8 cellular contexts compared by ENCODE assay signal in the genomic region with DNA sequence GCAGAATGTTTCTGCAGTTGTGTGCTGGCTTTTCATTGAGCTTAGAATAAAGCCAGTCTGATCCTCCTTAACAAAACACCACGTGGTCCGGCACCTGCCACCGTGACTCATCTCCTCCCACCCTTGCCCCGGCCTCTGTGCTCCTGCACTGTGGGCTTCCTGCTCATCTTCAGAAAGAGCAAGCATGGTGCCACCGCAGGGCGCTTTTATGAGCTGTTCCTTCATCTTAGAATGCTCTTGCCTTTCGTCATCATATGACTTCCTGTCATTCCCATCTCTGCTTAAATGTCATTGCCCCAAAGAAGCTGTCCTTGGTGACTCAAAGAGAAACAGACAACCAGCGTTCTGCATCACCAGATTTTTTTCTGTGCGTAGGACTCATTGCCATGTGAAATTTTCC.
A peak's percentile ranks its signal among the peaks of the same experiment; 100 is the strongest.
DNase-seq lines count a peak whose midpoint lies in the region; ATAC-seq and TF ChIP-seq lines count a peak whose summit lies in the region.
"Had no signal": no experiment of that assay in that cellular context is flagged by ENCODE, and none has a peak within 500 bp of the region (broad histone marks: within the 10 kb centered on the region; RNA-seq: fewer than 3 reads in every experiment).

No MANE protein-coding gene starts in this region.

- H3K4me3 ChIP-seq in trophoblast cell (ENCODE audit: low read depth, low read length) (no peak overlapping the region), OCI-LY7 (ENCODE audit: low read depth, low read length, poor library complexity, severe bottlenecking) (no peak overlapping the region), tibial artery (no peak overlapping the region)

- H3K36me3 ChIP-seq in trophoblast cell (ENCODE audit: control insufficient read depth in 1 of 2, insufficient read depth in 2 of 2, low read length in 2 of 2) (no peaks in the 10 kb centered on the region), OCI-LY7 (ENCODE audit: insufficient read depth, low read length) (no peaks in the 10 kb centered on the region), tibial artery (no peaks in the 10 kb centered on the region)

- no peak overlapping the region for H2BK12ac ChIP-seq in trophoblast cell (ENCODE audit: low read length)

- intact Hi-C loops in OCI-LY7 (cut with micrococcal nuclease; ENCODE audit: unreplicated experiment) (loop anchor here (5.0 kb wide), 1 partner anchor 686 kb away; the partner anchor contains the start of gene KCNH1), tibial artery (cut with DNase I; ENCODE audit: low total_unique reads) (no loop called here)

- H3K18ac ChIP-seq in trophoblast cell (ENCODE audit: low read length) = no peak overlapping the region

- H3K27me3 ChIP-seq in trophoblast cell (ENCODE audit: insufficient read depth, low read length) (no peaks in the 10 kb centered on the region), tibial artery (no peaks in the 10 kb centered on the region)

- no peaks in the 10 kb centered on the region for H4K20me1 ChIP-seq in OCI-LY7 (ENCODE audit: insufficient read depth, low read length)

- DNase-seq in NCI-H82 treated with DMSO at 0.1 percent for 48 hours (lab: John Stamatoyannopoulos, UW; ENCODE audit: unreplicated experiment) (peak; percentile 76), activated T-helper 1 cell treated with Interleukin-2 at 50 U/mL for 16 hours (ENCODE audit: low read depth) (peak; percentile 58), trophoblast cell (peak; percentile 23 to 63), OCI-LY7 (ENCODE audit: low spot score) (no peak), retina (no peak), tibial artery (no peak)

- H3K9ac ChIP-seq in trophoblast cell (ENCODE audit: low read length) = no peak overlapping the region

- H3K79me2 ChIP-seq in trophoblast cell (ENCODE audit: control insufficient read depth, insufficient read depth, low read length, poor library complexity) = no peaks in the 10 kb centered on the region
- H3K79me2 ChIP-seq in OCI-LY7 (ENCODE audit: insufficient read depth, low read depth, low read length) = no peaks in the 10 kb centered on the region

- H2BK120ac ChIP-seq in trophoblast cell (ENCODE audit: insufficient read depth, low read length, poor library complexity) = no peak overlapping the region

- no peak for TF ChIP-seq CTCF in OCI-LY7 (conservative IDR thresholded peaks at IDR 0.05; ENCODE audit: low read length)
- TF ChIP-seq CTCF in tibial artery (IDR thresholded peaks at IDR 0.05) = no peak

- no peak overlapping the region for H3K4ac ChIP-seq in trophoblast cell (ENCODE audit: low read depth, low read length)

- H4K91ac ChIP-seq in trophoblast cell (ENCODE audit: low read depth, low read length) = no peak overlapping the region

- no peak overlapping the region for H2AFZ ChIP-seq in trophoblast cell (ENCODE audit: insufficient read depth, low read length, poor library complexity)
- H2AFZ ChIP-seq in OCI-LY7 (ENCODE audit: low read length) = no peak overlapping the region

- H4K8ac ChIP-seq in trophoblast cell (ENCODE audit: low read depth, low read length) = no peak overlapping the region

- no peak overlapping the region for H3K27ac ChIP-seq in trophoblast cell (ENCODE audit: low read depth, low read length)
- no peak overlapping the region for H3K27ac ChIP-seq in OCI-LY7 (ENCODE audit: low read depth, low read length, poor library complexity, severe bottlenecking)
- no peak overlapping the region for H3K27ac ChIP-seq in tibial artery

- H2BK5ac ChIP-seq in trophoblast cell (ENCODE audit: low read depth, low read length, poor library complexity) = no peak overlapping the region

- H2AK5ac ChIP-seq in trophoblast cell (ENCODE audit: low read length) = no peak overlapping the region

- no peak overlapping the region for H3K4me2 ChIP-seq in trophoblast cell (ENCODE audit: low read length)
- no peak overlapping the region for H3K4me2 ChIP-seq in OCI-LY7 (ENCODE audit: low read length)

- ATAC-seq in GM21786 (IDR thresholded peaks at IDR 0.05; ENCODE audit: unreplicated experiment) = peak; percentile 83
- ATAC-seq: Panc1 had no signal

- H3K14ac ChIP-seq in trophoblast cell (ENCODE audit: low read length) = no peak overlapping the region

- POLR2A ChIA-PET in OCI-LY7 (lab: Charles Lee) = interaction anchor here (0.7 kb wide), 1 partner anchor 174 kb away, joined by 3 read pairs; no protein-coding TSS in a partner anchor

- peaks cover 2 to 3% of the 10 kb centered on the region in 2 experiments for H3K4me1 ChIP-seq in trophoblast cell (ENCODE audit: control insufficient read depth in 1 of 2, insufficient read depth in 2 of 2, low read length in 2 of 2)
- no peaks in the 10 kb centered on the region for H3K4me1 ChIP-seq in OCI-LY7 (ENCODE audit: insufficient read depth, low read length, poor library complexity, severe bottlenecking)
- H3K4me1 ChIP-seq in tibial artery = no peaks in the 10 kb centered on the region

- H3K9me2 ChIP-seq in OCI-LY7 (ENCODE audit: insufficient read depth, low read length) = no peaks in the 10 kb centered on the region

- CTCF ChIA-PET in OCI-LY7 (lab: Charles Lee; ENCODE audit: unreplicated experiment) = no interaction called here

- H3K79me1 ChIP-seq in trophoblast cell (ENCODE audit: low read length) = no peaks in the 10 kb centered on the region

- no peak overlapping the region for H3K23ac ChIP-seq in trophoblast cell (ENCODE audit: low read length)

- H4K12ac ChIP-seq in trophoblast cell (ENCODE audit: low read depth, low read length) = no peak overlapping the region

- WGBS in trophoblast cell (ENCODE audit: extremely low coverage, insufficient coverage, insufficient read length) = no CpG with 5 or more reads among the region's 9 CpGs

- no peaks in the 10 kb centered on the region for H3K9me3 ChIP-seq in trophoblast cell (ENCODE audit: insufficient read depth, low read depth, low read length)
- no peaks in the 10 kb centered on the region for H3K9me3 ChIP-seq in OCI-LY7 (ENCODE audit: low read length)
- H3K9me3 ChIP-seq in tibial artery = no peaks in the 10 kb centered on the region

- BruUV-seq in OCI-LY7 (replicated peaks; lab: Mats Ljungman, UMichigan) = no TSS peak

Comparison
In these comparisons a context has a peak if more than half of its experiments do, and no peak if none do; other contexts are left out.
1. DNase-seq: peak in NCI-H82 treated with DMSO at 0.1 percent for 48 hours (single experiment), activated T-helper 1 cell treated with Interleukin-2 at 50 U/mL for 16 hours (single experiment) and trophoblast cell (2 of 2); none in OCI-LY7 (single experiment), retina (single experiment) and tibial artery (0 of 2).